ENCODE assay signal across 22 cellular contexts in the genomic region with DNA sequence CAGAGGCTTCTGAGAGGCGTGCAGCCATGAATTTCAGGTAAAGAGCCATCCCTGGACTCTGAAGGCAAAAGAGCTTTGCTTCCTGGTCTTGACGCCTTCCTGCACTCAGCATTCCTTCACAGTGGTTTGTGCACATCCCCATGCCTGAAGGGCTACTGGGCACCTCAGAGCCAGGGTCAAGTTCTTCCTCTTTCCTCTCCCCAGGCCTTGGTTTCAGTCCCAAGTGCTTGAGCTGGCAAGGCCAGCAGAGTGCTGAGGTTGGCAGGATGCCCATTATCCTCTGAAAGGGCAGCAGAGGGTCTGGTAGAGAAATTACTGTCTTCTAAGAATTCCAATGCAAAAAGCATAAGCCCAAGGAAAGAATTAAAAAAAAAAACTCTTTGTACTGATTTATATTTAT.
DNase-seq lines count a peak whose midpoint lies in the region; ATAC-seq, FAIRE-seq and TF ChIP-seq lines count a peak whose summit lies in the region.
"Had no signal": no experiment of that assay in that cellular context is flagged by ENCODE, and none has a peak within 500 bp of the region (broad histone marks: within the 10 kb centered on the region; RNA-seq: fewer than 3 reads in every experiment).

No MANE protein-coding gene starts in this region.

- DNase-seq in DMS79 (lab: John Stamatoyannopoulos, UW) (peak; percentile 12), DMS79 treated with DMSO at 0.1 percent for 48 hours (lab: John Stamatoyannopoulos, UW) (no peak), BE2C (peak; percentile 33), NCI-H446 (lab: John Stamatoyannopoulos, UW) (peak; percentile 47 to 75), H1 (ENCODE audit: low read depth in 1 of 2, low spot score in 2 of 2) (no peak), GM20000 (ENCODE audit: low spot score) (no peak)
- no peak for DNase-seq in T-helper 2 cell treated with Interferon-gamma antibody and Interleukin-4, amounts not matched to agents 5 μg/mL and 100 μg/mL, for 36 hours (ENCODE audit: low spot score)
- DNase-seq: activated CD8-positive, alpha-beta T cell treated with anti-CD3 and anti-CD28 coated beads, Interleukin-2, amount 10 ng/mL, durations not matched to agents 7 days and 5 days; activated T-cell treated with anti-CD3 and anti-CD28 coated beads, Interleukin-2, amount 50 U/mL, for 24 hours; AML-193; cortex of kidney; EL; GOT3; NCI-H1436 treated with DMSO at 0.1 percent for 48 hours; nephron progenitor cell; Peyer's patch; T-helper 9 cell; upper lobe of left lung had no signal

- no peaks in the 10 kb centered on the region for H4K20me1 ChIP-seq in H1 (replicated peaks in 1 of 2; ENCODE audit: control insufficient read depth in 1 of 2, insufficient read depth in 2 of 2, low read length in 2 of 2)

- no peak for TF ChIP-seq EP300 in H1 (IDR thresholded peaks at IDR 0.05; ENCODE audit: borderline replicate concordance in 1 of 2, low read depth in 2 of 2, low read length in 2 of 2)

- H3K23me2 ChIP-seq in H1 (ENCODE audit: low read depth, low read length): no peaks in the 10 kb centered on the region

- H3K4me3 ChIP-seq in BE2C (ENCODE audit: low read depth, low read length): no peak overlapping the region
- H3K4me3 ChIP-seq in H1 (ENCODE audit: extremely low read depth in 1 of 4, insufficient read depth in 2 of 4, low read depth in 3 of 4, low read length in 4 of 4): no peak overlapping the region
- H3K4me3 ChIP-seq: breast epithelium, heart left ventricle, Peyer's patch, upper lobe of left lung had no signal

- H3K79me1 ChIP-seq in H1 (ENCODE audit: low read depth, low read length): no peaks in the 10 kb centered on the region

- no peak for ATAC-seq in GM18498 (IDR thresholded peaks at IDR 0.05; ENCODE audit: unreplicated experiment)
- ATAC-seq: activated CD8-positive, alpha-beta T cell treated with anti-CD3 and anti-CD28 coated beads, Interleukin-2, amount 10 ng/mL, durations not matched to agents 7 days and 5 days; heart left ventricle had no signal

- no peak for TF ChIP-seq POLR2A in H1 (IDR thresholded peaks at IDR 0.05; ENCODE audit: control extremely low read depth in 1 of 2, low read depth in 2 of 2, low read length in 2 of 2)

- H3K36me3 ChIP-seq in BE2C (no peaks in the 10 kb centered on the region), H1 (ENCODE audit: control insufficient read depth in 2 of 4, insufficient read depth in 4 of 4, low read length in 3 of 4) (no peaks in the 10 kb centered on the region)
- H3K36me3 ChIP-seq: breast epithelium, heart left ventricle, Peyer's patch, upper lobe of left lung had no signal

- H2BK15ac ChIP-seq in H1 (ENCODE audit: low read length): no peak overlapping the region

- no peaks in the 10 kb centered on the region for H3K36me3 Mint-ChIP-seq in T-helper 2 cell treated with Interferon-gamma antibody and Interleukin-4, amounts not matched to agents 5 μg/mL and 100 μg/mL, for 36 hours (ENCODE audit: low read depth)

- H3K23ac ChIP-seq in H1 (ENCODE audit: insufficient read length): no peak overlapping the region

- 91% methylated on average over 2 of the region's 2 CpGs; no CpG with 5 or more reads in 1 of the 2 experiments for WGBS in H1 (ENCODE audit: extremely low coverage in 1 of 2, insufficient coverage in 1 of 2, insufficient read length in 1 of 2, insufficient replicate concordance in 2 of 2, low coverage in 1 of 2, low lambda C conversion rate in 2 of 2, missing lambda C conversion rate in 1 of 2), 2 experiments

- POLR2A ChIA-PET in H1 (lab: Charles Lee; ENCODE audit: partially characterized antibody): no interaction called here

- no peaks in the 10 kb centered on the region for H3K9me3 Mint-ChIP-seq in T-helper 2 cell treated with Interferon-gamma antibody and Interleukin-4, amounts not matched to agents 5 μg/mL and 100 μg/mL, for 36 hours
- H3K9me3 Mint-ChIP-seq: nephron progenitor cell had no signal

- no peak overlapping the region for H4K8ac ChIP-seq in H1 (ENCODE audit: extremely low read depth, insufficient read depth, low read length)

- H3K4me1 Mint-ChIP-seq in T-helper 2 cell treated with Interferon-gamma antibody and Interleukin-4, amounts not matched to agents 5 μg/mL and 100 μg/mL, for 36 hours (ENCODE audit: low read depth): no peaks in the 10 kb centered on the region

- peak overlapping the region; percentile 34; the same call in 1 of the 2 replicates for H2AFZ ChIP-seq in H1 (ENCODE audit: low read length)

- H3K18ac ChIP-seq in H1 (ENCODE audit: extremely low read depth, low read length): no peak overlapping the region

- H3K4ac ChIP-seq in H1 (replicated peaks; ENCODE audit: insufficient read length, low read depth, low read length): no peak overlapping the region

- no peak overlapping the region for H3K9ac ChIP-seq in H1 (replicated peaks in 1 of 4; ENCODE audit: extremely low read depth in 1 of 4, low read depth in 3 of 4, low read length in 3 of 4)

- no peaks in the 10 kb centered on the region for H3K9me3 ChIP-seq in BE2C
- no peaks in the 10 kb centered on the region for H3K9me3 ChIP-seq in H1 (ENCODE audit: insufficient read depth in 2 of 2, low read depth in 1 of 2, low read length in 1 of 2)
- H3K9me3 ChIP-seq: breast epithelium, Peyer's patch, upper lobe of left lung had no signal

- TF ChIP-seq CTCF in BE2C (IDR thresholded peaks at IDR 0.05; ENCODE audit: low read depth, low read length) (no peak), H1 (IDR thresholded peaks at IDR 0.05; ENCODE audit: control extremely low read depth in 1 of 3, insufficient read depth in 1 of 3, low read depth in 1 of 3, low read length in 3 of 3) (no peak), GM20000 (IDR thresholded peaks at IDR 0.05; ENCODE audit: extremely low read depth, missing control alignments) (no peak)

- FAIRE-seq in H1 (lab: Jason Lieb, UNC): no peak

- no peaks in the 10 kb centered on the region for H3K27me3 Mint-ChIP-seq in T-helper 2 cell treated with Interferon-gamma antibody and Interleukin-4, amounts not matched to agents 5 μg/mL and 100 μg/mL, for 36 hours (ENCODE audit: low read depth)
- H3K27me3 Mint-ChIP-seq: activated T-cell treated with anti-CD3 and anti-CD28 coated beads, Interleukin-2, amount 50 U/mL, for 24 hours had no signal

- no peak overlapping the region for H2BK20ac ChIP-seq in H1 (ENCODE audit: low read length)

- no peak overlapping the region for H3K56ac ChIP-seq in H1 (replicated peaks; ENCODE audit: insufficient read length, low read depth, low read length)

- no peak overlapping the region for H3K27ac ChIP-seq in H1 (ENCODE audit: low read depth, low read length)
- H3K27ac ChIP-seq: breast epithelium, heart left ventricle, HL-60, Peyer's patch, upper lobe of left lung had no signal

- H4K5ac ChIP-seq in H1 (ENCODE audit: insufficient read length, low read depth, low read length): no peak overlapping the region

- CTCF ChIA-PET in H1 (lab: Charles Lee; ENCODE audit: partially characterized antibody): no interaction called here

- no peak overlapping the region for H2AK5ac ChIP-seq in H1 (ENCODE audit: low read depth, low read length)

- no peak overlapping the region for H3K27ac Mint-ChIP-seq in T-helper 2 cell treated with Interferon-gamma antibody and Interleukin-4, amounts not matched to agents 5 μg/mL and 100 μg/mL, for 36 hours
- H3K27ac Mint-ChIP-seq: activated CD8-positive, alpha-beta T cell treated with anti-CD3 and anti-CD28 coated beads, Interleukin-2, amount 10 ng/mL, durations not matched to agents 7 days and 5 days; activated T-cell treated with anti-CD3 and anti-CD28 coated beads, Interleukin-2, amount 50 U/mL, for 24 hours; nephron progenitor cell had no signal

- no peaks in the 10 kb centered on the region for H3K79me2 ChIP-seq in H1 (ENCODE audit: control insufficient read depth in 1 of 2, insufficient read depth in 2 of 2, low read length in 2 of 2)

- H3K4me1 ChIP-seq in BE2C: no peaks in the 10 kb centered on the region
- H3K4me1 ChIP-seq in H1 (replicated peaks in 1 of 4; ENCODE audit: control insufficient read depth in 3 of 4, insufficient read depth in 4 of 4, low read length in 3 of 4): no peaks in the 10 kb centered on the region
- H3K4me1 ChIP-seq: breast epithelium, Peyer's patch had no signal

- no peak overlapping the region for H2BK12ac ChIP-seq in H1 (ENCODE audit: low read depth, low read length)

- no peak overlapping the region for H3K4me2 ChIP-seq in H1 (ENCODE audit: insufficient read depth in 1 of 2, low read depth in 2 of 2, low read length in 2 of 2)

- TF ChIP-seq RAD21 in H1 (IDR thresholded peaks at IDR 0.05 in 1 of 2, conservative IDR thresholded peaks at IDR 0.05 in 1 of 2; ENCODE audit: low read depth in 2 of 2, low read length in 2 of 2): no peak

- no peaks in the 10 kb centered on the region for H3K27me3 ChIP-seq in BE2C
- no peaks in the 10 kb centered on the region for H3K27me3 ChIP-seq in H1 (replicated peaks in 1 of 4; ENCODE audit: control insufficient read depth in 3 of 4, extremely low read depth in 1 of 4, insufficient read depth in 3 of 4, low read length in 3 of 4)
- H3K27me3 ChIP-seq: breast epithelium, heart left ventricle, Peyer's patch, upper lobe of left lung had no signal

- no peak overlapping the region for H2BK5ac ChIP-seq in H1 (ENCODE audit: low read depth, low read length)

- H3K14ac ChIP-seq in H1 (ENCODE audit: insufficient read length): no peak overlapping the region

- H3K4me3 Mint-ChIP-seq in T-helper 2 cell treated with Interferon-gamma antibody and Interleukin-4, amounts not matched to agents 5 μg/mL and 100 μg/mL, for 36 hours: no peak overlapping the region
- H3K4me3 Mint-ChIP-seq: activated CD8-positive, alpha-beta T cell treated with anti-CD3 and anti-CD28 coated beads, Interleukin-2, amount 10 ng/mL, durations not matched to agents 7 days and 5 days; activated T-cell treated with anti-CD3 and anti-CD28 coated beads, Interleukin-2, amount 50 U/mL, for 24 hours; nephron progenitor cell had no signal

- H4K91ac ChIP-seq in H1 (replicated peaks; ENCODE audit: insufficient read length, low read length): no peak overlapping the region

- H2BK120ac ChIP-seq in H1 (replicated peaks; ENCODE audit: low read depth, low read length): no peak overlapping the region

TF ChIP-seq in H1, 55 proteins besides CTCF, POLR2A, EP300 and RAD21:
- no peak for TF ChIP-seq NRF1 (IDR thresholded peaks at IDR 0.05; ENCODE audit: low read depth, low read length)
- TF ChIP-seq, protein P1, sequence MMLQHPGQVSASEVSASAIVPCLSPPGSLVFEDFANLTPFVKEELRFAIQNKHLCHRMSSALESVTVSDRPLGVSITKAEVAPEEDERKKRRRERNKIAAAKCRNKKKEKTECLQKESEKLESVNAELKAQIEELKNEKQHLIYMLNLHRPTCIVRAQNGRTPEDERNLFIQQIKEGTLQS (IDR thresholded peaks at IDR 0.05; ENCODE audit: insufficient read depth, low read depth, low read length): no peak

Comparison
In these comparisons a context has a peak if more than half of its experiments do, and no peak if none do; other contexts are left out.
1. DNase-seq: peak in DMS79 (single experiment), BE2C (single experiment) and NCI-H446 (2 of 2); none in DMS79 treated with DMSO at 0.1 percent for 48 hours (single experiment), H1 (0 of 2), T-helper 2 cell treated with Interferon-gamma antibody and Interleukin-4, amounts not matched to agents 5 μg/mL and 100 μg/mL, for 36 hours (single experiment) and GM20000 (single experiment).